In the genomic region with DNA sequence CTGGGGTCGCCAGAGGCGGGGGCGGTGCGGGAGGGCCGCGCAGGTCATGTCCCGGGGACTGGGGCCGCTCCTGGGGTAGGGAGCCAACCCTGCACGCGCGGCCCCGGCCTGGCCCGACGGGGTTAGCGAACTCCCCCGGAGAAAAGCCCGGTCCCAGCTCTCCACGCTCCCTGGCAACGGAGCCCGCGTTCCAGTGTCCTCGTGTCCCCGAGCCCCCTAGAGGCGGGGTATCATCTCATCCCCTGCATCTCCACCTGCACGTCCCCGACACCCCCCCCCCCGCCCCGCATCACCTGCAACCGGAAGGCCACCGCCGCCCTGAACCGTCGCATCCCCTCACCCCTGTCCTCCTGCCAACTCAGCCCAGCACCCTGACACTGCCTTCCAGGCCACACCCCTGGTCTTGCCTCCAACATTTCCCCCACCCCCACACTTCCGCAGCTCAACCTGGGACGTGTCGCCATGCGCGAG, we compare ENCODE assay signal across 11 cellular contexts. TPM values are rescaled to one million over a fixed set of nuclear protein-coding genes. Genes with fewer than 3 reads are reported as not detected.
DNase-seq lines count a peak whose midpoint lies in the region; ATAC-seq, FAIRE-seq and TF ChIP-seq lines count a peak whose summit lies in the region.
"Had no signal": no experiment of that assay in that cellular context is flagged by ENCODE, and none has a peak within 500 bp of the region (broad histone marks: within the 10 kb centered on the region; RNA-seq: fewer than 3 reads in every experiment).

No MANE protein-coding gene starts in this region.

- H2BK15ac ChIP-seq in H9 (ENCODE audit: low read depth, low read length) (no peak overlapping the region), H1 (ENCODE audit: low read length) (no peak overlapping the region)

- no peak for TF ChIP-seq EP300 in H1 (IDR thresholded peaks at IDR 0.05; ENCODE audit: borderline replicate concordance in 1 of 2, low read depth in 2 of 2, low read length in 2 of 2)

- no peak overlapping the region for H3K27ac ChIP-seq in H9 (ENCODE audit: insufficient read length, low read depth, low read length)
- H3K27ac ChIP-seq in H1 (ENCODE audit: low read depth, low read length): no peak overlapping the region
- H3K27ac ChIP-seq in coronary artery: no peak overlapping the region
- no peak overlapping the region for H3K27ac ChIP-seq in SJCRH30

- H3K14ac ChIP-seq in H9 (ENCODE audit: insufficient read depth, low read length) (no peak overlapping the region), H1 (ENCODE audit: insufficient read length) (no peak overlapping the region)

- H2BK20ac ChIP-seq in H9 (ENCODE audit: low read depth, low read length, poor library complexity, severe bottlenecking): no peak overlapping the region
- no peak overlapping the region for H2BK20ac ChIP-seq in H1 (ENCODE audit: low read length)

- H3K9me3 Mint-ChIP-seq in H9 (no peaks in the 10 kb centered on the region; a peak in 1 of 5 replicates), Caco-2 (ENCODE audit: unreplicated experiment) (no peaks in the 10 kb centered on the region)
- H3K9me3 Mint-ChIP-seq in activated CD8-positive, alpha-beta T cell treated with anti-CD3 and anti-CD28 coated beads for 36 hours: no peaks in the 10 kb centered on the region

- intact Hi-C loops in activated CD8-positive, alpha-beta T cell treated with anti-CD3 and anti-CD28 coated beads for 36 hours (cut with micrococcal nuclease): no loop called here
- intact Hi-C loops in Caco-2 (cut with micrococcal nuclease; ENCODE audit: unreplicated experiment): no loop called here

- FAIRE-seq in H1 (lab: Jason Lieb, UNC): no peak

- H3K4me1 Mint-ChIP-seq in H9: peaks cover 9 to 12% of the 10 kb centered on the region in 2 experiments
- H3K4me1 Mint-ChIP-seq in activated CD8-positive, alpha-beta T cell treated with anti-CD3 and anti-CD28 coated beads for 36 hours (ENCODE audit: low read depth): peaks cover 19% of the 10 kb centered on the region
- H3K4me1 Mint-ChIP-seq in Caco-2 (ENCODE audit: low read depth, unreplicated experiment): no peaks in the 10 kb centered on the region

- no peak overlapping the region for H3K18ac ChIP-seq in H9 (ENCODE audit: insufficient read length, low read depth, low read length)
- H3K18ac ChIP-seq in H1 (ENCODE audit: extremely low read depth, low read length): no peak overlapping the region; the same call in 1 of the 2 replicates

- H3K56ac ChIP-seq in H9 (ENCODE audit: insufficient read length, low read depth, low read length): no peak overlapping the region
- no peak overlapping the region for H3K56ac ChIP-seq in H1 (replicated peaks; ENCODE audit: insufficient read length, low read depth, low read length)

- WGBS in H9 (ENCODE audit: extremely low coverage, insufficient read length, low lambda C conversion rate): no CpG with 5 or more reads among the region's 38 CpGs
- WGBS in H1 (ENCODE audit: extremely low coverage in 1 of 2, insufficient coverage in 1 of 2, insufficient read length in 1 of 2, insufficient replicate concordance in 2 of 2, low coverage in 1 of 2, low lambda C conversion rate in 2 of 2, missing lambda C conversion rate in 1 of 2), 2 experiments: 25% methylated on average over 5 of the region's 38 CpGs; no CpG with 5 or more reads in 1 of the 2 experiments

- H2BK120ac ChIP-seq in H9 (ENCODE audit: low read depth, low read length, poor library complexity, severe bottlenecking) (no peak overlapping the region), H1 (replicated peaks; ENCODE audit: low read depth, low read length) (no peak overlapping the region)

- TF ChIP-seq POLR2A in H1 (IDR thresholded peaks at IDR 0.05; ENCODE audit: control extremely low read depth in 1 of 2, low read depth in 2 of 2, low read length in 2 of 2): no peak

- H3K4me2 ChIP-seq in H9 (ENCODE audit: insufficient read depth, insufficient read length, low read length) (peak overlapping the region; percentile 63), H1 (ENCODE audit: insufficient read depth in 1 of 2, low read depth in 2 of 2, low read length in 2 of 2) (peak overlapping the region; percentile 12 to 59; a peak in 3 of 4 replicates)

- H2AK5ac ChIP-seq in H9 (ENCODE audit: insufficient read length, low read length) (no peak overlapping the region), H1 (ENCODE audit: low read depth, low read length) (no peak overlapping the region)

- H3K36me3 ChIP-seq in H1 (ENCODE audit: control insufficient read depth in 2 of 4, insufficient read depth in 4 of 4, low read length in 3 of 4): no peaks in the 10 kb centered on the region
- H3K36me3 ChIP-seq in Caco-2 (ENCODE audit: control insufficient read depth, insufficient read depth, low read length): peaks cover 2% of the 10 kb centered on the region; the same call in 1 of the 2 replicates
- H3K36me3 ChIP-seq in SJCRH30: peaks cover 5% of the 10 kb centered on the region; the same call in 1 of the 2 replicates

- no peak overlapping the region for H3T11ph ChIP-seq in H9 (ENCODE audit: low read length)

- no TSS peak for BruUV-seq in Caco-2 (replicated peaks; lab: Mats Ljungman, UMichigan)

- TF ChIP-seq RAD21 in H1 (IDR thresholded peaks at IDR 0.05 in 1 of 2, conservative IDR thresholded peaks at IDR 0.05 in 1 of 2; ENCODE audit: low read depth in 2 of 2, low read length in 2 of 2): no peak

- H4K20me1 ChIP-seq in H9 (ENCODE audit: control insufficient read depth, insufficient read depth, insufficient read length): no peaks in the 10 kb centered on the region
- H4K20me1 ChIP-seq in H1 (replicated peaks in 1 of 2; ENCODE audit: control insufficient read depth in 1 of 2, insufficient read depth in 2 of 2, low read length in 2 of 2): no peaks in the 10 kb centered on the region

- peak; percentile 40; the same call in 2 of the 3 replicates for TF ChIP-seq CTCF in H9 (conservative IDR thresholded peaks at IDR 0.05)
- no peak for TF ChIP-seq CTCF in activated CD8-positive, alpha-beta T cell treated with anti-CD3 and anti-CD28 coated beads for 36 hours (IDR thresholded peaks at IDR 0.05)
- TF ChIP-seq CTCF in H1 (IDR thresholded peaks at IDR 0.05; ENCODE audit: control extremely low read depth in 1 of 3, insufficient read depth in 1 of 3, low read depth in 1 of 3, low read length in 3 of 3): peak in 2 of 3 experiments; percentile 12; a peak in 2 of 4 replicates
- TF ChIP-seq CTCF in coronary artery (IDR thresholded peaks at IDR 0.05): no peak
- TF ChIP-seq CTCF in Caco-2 (IDR thresholded peaks at IDR 0.05; ENCODE audit: insufficient read depth in 1 of 2, low read depth in 1 of 2, low read length in 1 of 2, severe bottlenecking in 1 of 2, unreplicated experiment in 1 of 2): no peak

- no peaks in the 10 kb centered on the region for H3K27me3 Mint-ChIP-seq in H9 (ENCODE audit: low read depth)
- H3K27me3 Mint-ChIP-seq in activated CD8-positive, alpha-beta T cell treated with anti-CD3 and anti-CD28 coated beads for 36 hours: no peaks in the 10 kb centered on the region
- no peaks in the 10 kb centered on the region for H3K27me3 Mint-ChIP-seq in Caco-2 (ENCODE audit: insufficient read depth, unreplicated experiment)

- H3K4me1 ChIP-seq in H9 (ENCODE audit: insufficient read depth, low read length): no peaks in the 10 kb centered on the region
- peaks cover 0 to 6% (median 0%) of the 10 kb centered on the region in 4 experiments; a peak in 1 of 7 replicates for H3K4me1 ChIP-seq in H1 (replicated peaks in 1 of 4; ENCODE audit: control insufficient read depth in 3 of 4, insufficient read depth in 4 of 4, low read length in 3 of 4)
- no peaks in the 10 kb centered on the region for H3K4me1 ChIP-seq in Caco-2
- H3K4me1 ChIP-seq in SJCRH30: no peaks in the 10 kb centered on the region

- DNase-seq in H9 (peak; percentile 63), H1 (ENCODE audit: low read depth in 1 of 2, low spot score in 2 of 2) (peak in 1 of 2 experiments; percentile 56), coronary artery (ENCODE audit: low spot score) (no peak), Caco-2 (no peak), globus pallidus (ENCODE audit: low spot score) (no peak), SJCRH30 (no peak)
- peak; percentile 89 for DNase-seq in activated CD8-positive, alpha-beta T cell treated with anti-CD3 and anti-CD28 coated beads for 36 hours
- peak; percentile 19 for DNase-seq in stimulated activated CD8-positive, alpha-beta memory T cell treated with anti-CD3 and anti-CD28 coated beads, Interleukin-12 subunit alpha, Interleukin-12 subunit beta, amount 100 ng/mL, for 24 hours (ENCODE audit: extremely low read depth)
- DNase-seq: EL had no signal

- no peak overlapping the region for H2BK12ac ChIP-seq in H9 (ENCODE audit: insufficient read length, low read depth, low read length)
- no peak overlapping the region for H2BK12ac ChIP-seq in H1 (ENCODE audit: low read depth, low read length)

- H3K4ac ChIP-seq in H9 (ENCODE audit: low read depth, low read length): no peak overlapping the region
- H3K4ac ChIP-seq in H1 (replicated peaks; ENCODE audit: insufficient read length, low read depth, low read length): no peak overlapping the region

- no peaks in the 10 kb centered on the region for H3K79me1 ChIP-seq in H9 (ENCODE audit: insufficient read depth, low read depth, low read length, poor library complexity, severe bottlenecking)
- H3K79me1 ChIP-seq in H1 (ENCODE audit: low read depth, low read length): no peaks in the 10 kb centered on the region

- POLR2A ChIA-PET in activated CD8-positive, alpha-beta T cell treated with anti-CD3 and anti-CD28 coated beads for 36 hours (lab: Charles Lee): no interaction called here
- POLR2A ChIA-PET in H1 (lab: Charles Lee; ENCODE audit: partially characterized antibody) (interaction anchor here (0.6 kb wide), 1 partner anchor 33 kb away, joined by 3 read pairs; no protein-coding TSS in a partner anchor), Caco-2 (lab: Charles Lee) (no interaction called here)

- H3K9ac ChIP-seq in H9 (ENCODE audit: extremely low read depth, insufficient read length, low read length) (no peak overlapping the region), H1 (replicated peaks in 1 of 4; ENCODE audit: extremely low read depth in 1 of 4, low read depth in 3 of 4, low read length in 3 of 4) (no peak overlapping the region)

- no peak overlapping the region for H2BK5ac ChIP-seq in H9 (ENCODE audit: insufficient read length, low read length)
- H2BK5ac ChIP-seq in H1 (ENCODE audit: low read depth, low read length): no peak overlapping the region

- CTCF ChIA-PET in activated CD8-positive, alpha-beta T cell treated with anti-CD3 and anti-CD28 coated beads for 36 hours (lab: Charles Lee): interaction anchor here (0.7 to 3.3 kb wide), 5 partner anchors 8 to 296 kb away, joined by 3 to 14 read pairs (median 4); no protein-coding TSS in a partner anchor
- CTCF ChIA-PET in H1 (lab: Charles Lee; ENCODE audit: partially characterized antibody) (interaction anchor here (0.9 to 2.4 kb wide), 4 partner anchors 10 to 46 kb away, joined by 3 to 8 read pairs (median 6); no protein-coding TSS in a partner anchor), Caco-2 (lab: Charles Lee) (interaction anchor here (0.6 to 1.6 kb wide), 2 partner anchors 49 to 263 kb away, joined by 4 to 8 read pairs; no protein-coding TSS in a partner anchor)

- H3K23me2 ChIP-seq in H9 (ENCODE audit: insufficient read length, low read depth, low read length, poor library complexity, severe bottlenecking): no peaks in the 10 kb centered on the region
- H3K23me2 ChIP-seq in H1 (ENCODE audit: low read depth, low read length): no peaks in the 10 kb centered on the region

- peaks cover 0 to 15% (median 12%) of the 10 kb centered on the region in 3 experiments; a peak in 5 of 7 replicates for H3K36me3 Mint-ChIP-seq in H9 (ENCODE audit: insufficient read depth in 1 of 3, low read depth in 3 of 3)
- H3K36me3 Mint-ChIP-seq in activated CD8-positive, alpha-beta T cell treated with anti-CD3 and anti-CD28 coated beads for 36 hours (ENCODE audit: low read depth): peaks cover 4% of the 10 kb centered on the region
- H3K36me3 Mint-ChIP-seq in Caco-2 (ENCODE audit: insufficient read depth, unreplicated experiment): peaks cover 27% of the 10 kb centered on the region

- H4K8ac ChIP-seq in H9 (replicated peaks; ENCODE audit: insufficient read length, low read depth, low read length) (no peak overlapping the region), H1 (ENCODE audit: extremely low read depth, insufficient read depth, low read length) (0 out of 2 replicates have a peak overlapping the region, but pooled peaks have one; percentile 21)

- H3K9me3 ChIP-seq in H9 (ENCODE audit: control insufficient read depth, low read depth, low read length): no peaks in the 10 kb centered on the region
- no peaks in the 10 kb centered on the region for H3K9me3 ChIP-seq in H1 (ENCODE audit: insufficient read depth in 2 of 2, low read depth in 1 of 2, low read length in 1 of 2)
- no peaks in the 10 kb centered on the region for H3K9me3 ChIP-seq in Caco-2
- H3K9me3 ChIP-seq in SJCRH30 (replicated peaks): no peaks in the 10 kb centered on the region

- H3K23ac ChIP-seq in H9 (ENCODE audit: insufficient read length, low read depth, low read length): no peak overlapping the region
- no peak overlapping the region for H3K23ac ChIP-seq in H1 (ENCODE audit: insufficient read length)

- H4K5ac ChIP-seq in H9 (ENCODE audit: insufficient read length, low read depth, low read length) (no peak overlapping the region), H1 (ENCODE audit: insufficient read length, low read depth, low read length) (no peak overlapping the region)

- H4K91ac ChIP-seq in H9 (ENCODE audit: insufficient read length, low read depth, low read length) (no peak overlapping the region), H1 (replicated peaks; ENCODE audit: insufficient read length, low read length) (no peak overlapping the region)

- no peak overlapping the region for H3K27ac Mint-ChIP-seq in H9
- peak overlapping the region; percentile 82 for H3K27ac Mint-ChIP-seq in activated CD8-positive, alpha-beta T cell treated with anti-CD3 and anti-CD28 coated beads for 36 hours
- H3K27ac Mint-ChIP-seq in Caco-2 (ENCODE audit: unreplicated experiment): no peak overlapping the region

- H3K79me2 ChIP-seq in H9 (ENCODE audit: insufficient read depth, low read length) (no peaks in the 10 kb centered on the region), H1 (ENCODE audit: control insufficient read depth in 1 of 2, insufficient read depth in 2 of 2, low read length in 2 of 2) (no peaks in the 10 kb centered on the region)

- H3K27me3 ChIP-seq in H9 (ENCODE audit: insufficient read depth, low read length) (no peaks in the 10 kb centered on the region), H1 (replicated peaks in 1 of 4; ENCODE audit: control insufficient read depth in 3 of 4, extremely low read depth in 1 of 4, insufficient read depth in 3 of 4, low read length in 3 of 4) (no peaks in the 10 kb centered on the region), Caco-2 (replicated peaks; ENCODE audit: control insufficient read depth, insufficient read depth, low read length) (no peaks in the 10 kb centered on the region), SJCRH30 (no peaks in the 10 kb centered on the region)

- H3K4me3 Mint-ChIP-seq in H9 (peak overlapping the region in 1 of 2 experiments; percentile 42; a peak in 2 of 5 replicates), Caco-2 (ENCODE audit: unreplicated experiment) (no peak overlapping the region)
- H3K4me3 Mint-ChIP-seq in activated CD8-positive, alpha-beta T cell treated with anti-CD3 and anti-CD28 coated beads for 36 hours: peak overlapping the region; percentile 63

- no peak overlapping the region for H2AFZ ChIP-seq in H9 (ENCODE audit: low read length)
- no peak overlapping the region for H2AFZ ChIP-seq in H1 (ENCODE audit: low read length)

- peak; percentile 96 for ATAC-seq in activated CD8-positive, alpha-beta T cell treated with anti-CD3 and anti-CD28 coated beads for 36 hours

- H3K4me3 ChIP-seq in H1 (ENCODE audit: extremely low read depth in 1 of 4, insufficient read depth in 2 of 4, low read depth in 3 of 4, low read length in 4 of 4) (peak overlapping the region in 2 of 4 experiments; percentile 2 to 48; a peak in 4 of 8 replicates), coronary artery (no peak overlapping the region), Caco-2 (ENCODE audit: low read depth, low read length) (no peak overlapping the region), SJCRH30 (no peak overlapping the region)

RNA-seq across cellular contexts. Expression of a gene that starts 2.7 kb away (rescaled TPM):
- total RNA-seq in H9 (2021): not detected in 2 replicates
- total RNA-seq in activated CD8-positive, alpha-beta T cell treated with anti-CD3 and anti-CD28 coated beads for 36 hours: not detected
- total RNA-seq in H1 (2021; fragmentation: NEBNext Ultra II Directional; extraction: Animal tissue kit (Norgen Biotek cat#: 25700)): not detected in 2 replicates
- polyA plus RNA-seq in H1 (2011; rRNA removed): not detected in 2 replicates
- not detected for polyA plus RNA-seq in H1 (2011; cell fraction: cytosol; rRNA removed)
- polyA plus RNA-seq in H1 (2011; cell fraction: nucleus; rRNA removed): not detected
- 0.24 to 0.47 TPM (median 0.37 TPM) in 3 of 4 replicates, not detected in the other for polyA plus RNA-seq in H1 (2012, experiment 1 of 2)
- polyA plus RNA-seq in H1 (2012, experiment 2 of 2): not detected
- polyA plus RNA-seq in H1 (2013, experiment 1 of 2): 0.02 TPM
- polyA plus RNA-seq in H1 (2013, experiment 2 of 2): not detected
- not detected in 2 replicates for polyA minus RNA-seq in H1 (2011; rRNA and poly(A)+ RNA removed)
- not detected for polyA minus RNA-seq in H1 (2011; cell fraction: cytosol; rRNA and poly(A)+ RNA removed)
- not detected for polyA minus RNA-seq in H1 (2011; cell fraction: nucleus; rRNA and poly(A)+ RNA removed)
- 0.20 and 0.37 TPM in 2 replicates for total RNA-seq in Caco-2 (2022)
- not detected in 2 replicates for total RNA-seq in SJCRH30 (2014; rRNA removed; shearing (Covaris generic))
- total RNA-seq: dermis microvascular lymphatic vessel endothelial cell, RPMI7951 had no signal

RNA-seq across cellular contexts. Expression of a gene that starts 53.6 kb away (rescaled TPM):
- total RNA-seq in H9 (2021): 11.7 and 12.2 TPM in 2 replicates
- 1 to 10 TPM; 8.7 to 9.6 TPM for total RNA-seq in activated CD8-positive, alpha-beta T cell treated with anti-CD3 and anti-CD28 coated beads for 36 hours
- 8.2 and 8.8 TPM in 2 replicates for total RNA-seq in H1 (2021; fragmentation: NEBNext Ultra II Directional; extraction: Animal tissue kit (Norgen Biotek cat#: 25700))
- polyA plus RNA-seq in H1 (2011; rRNA removed): 3.5 and 4.3 TPM in 2 replicates
- polyA plus RNA-seq in H1 (2011; cell fraction: cytosol; rRNA removed): 8.1 TPM
- polyA plus RNA-seq in H1 (2011; cell fraction: nucleus; rRNA removed): 12.4 TPM
- polyA plus RNA-seq in H1 (2012, experiment 1 of 2): 8.0 to 15.0 TPM (median 9.1 TPM) in 4 replicates
- 1.3 TPM for polyA plus RNA-seq in H1 (2012, experiment 2 of 2)
- 7.1 TPM for polyA plus RNA-seq in H1 (2013, experiment 1 of 2)
- 6.1 TPM for polyA plus RNA-seq in H1 (2013, experiment 2 of 2)
- polyA minus RNA-seq in H1 (2011; rRNA and poly(A)+ RNA removed): 8.8 and 12.0 TPM in 2 replicates
- polyA minus RNA-seq in H1 (2011; cell fraction: cytosol; rRNA and poly(A)+ RNA removed): 2.4 TPM
- 9.9 TPM for polyA minus RNA-seq in H1 (2011; cell fraction: nucleus; rRNA and poly(A)+ RNA removed)
- total RNA-seq in Caco-2 (2022): 16.1 and 17.1 TPM in 2 replicates
- total RNA-seq in SJCRH30 (2014; rRNA removed; shearing (Covaris generic)): 12.6 and 12.7 TPM in 2 replicates

RNA-seq across cellular contexts. Expression of a gene that starts 59.5 kb away (rescaled TPM):
- 29.2 and 34.4 TPM in 2 replicates for total RNA-seq in H9 (2021)
- total RNA-seq in activated CD8-positive, alpha-beta T cell treated with anti-CD3 and anti-CD28 coated beads for 36 hours: under 1 TPM; 0.27 to 0.31 TPM
- total RNA-seq in H1 (2021; fragmentation: NEBNext Ultra II Directional; extraction: Animal tissue kit (Norgen Biotek cat#: 25700)): 33.7 and 33.9 TPM in 2 replicates
- polyA plus RNA-seq in H1 (2011; rRNA removed): 30.3 and 40.2 TPM in 2 replicates
- 25.6 TPM for polyA plus RNA-seq in H1 (2011; cell fraction: cytosol; rRNA removed)
- 125 TPM for polyA plus RNA-seq in H1 (2011; cell fraction: nucleus; rRNA removed)
- 20.2 to 35.8 TPM (median 29.2 TPM) in 4 replicates for polyA plus RNA-seq in H1 (2012, experiment 1 of 2)
- 19.0 TPM for polyA plus RNA-seq in H1 (2012, experiment 2 of 2)
- polyA plus RNA-seq in H1 (2013, experiment 1 of 2): 33.7 TPM
- polyA plus RNA-seq in H1 (2013, experiment 2 of 2): 38.3 TPM
- 9.8 and 12.1 TPM in 2 replicates for polyA minus RNA-seq in H1 (2011; rRNA and poly(A)+ RNA removed)
- 23.4 TPM for polyA minus RNA-seq in H1 (2011; cell fraction: cytosol; rRNA and poly(A)+ RNA removed)
- 23.0 TPM for polyA minus RNA-seq in H1 (2011; cell fraction: nucleus; rRNA and poly(A)+ RNA removed)
- total RNA-seq in Caco-2 (2022): 21.3 and 22.8 TPM in 2 replicates
- total RNA-seq in SJCRH30 (2014; rRNA removed; shearing (Covaris generic)): 32.0 and 33.4 TPM in 2 replicates

Comparison
In these comparisons a context has a peak if more than half of its experiments do, and no peak if none do; other contexts are left out.
1. DNase-seq: peak in H9 (single experiment), activated CD8-positive, alpha-beta T cell treated with anti-CD3 and anti-CD28 coated beads for 36 hours (single experiment) and stimulated activated CD8-positive, alpha-beta memory T cell treated with anti-CD3 and anti-CD28 coated beads, Interleukin-12 subunit alpha, Interleukin-12 subunit beta, amount 100 ng/mL, for 24 hours (single experiment); none in coronary artery (single experiment), Caco-2 (0 of 2), globus pallidus (single experiment) and SJCRH30 (0 of 2).
2. CTCF ChIP-seq: peak in H9 (single experiment) and H1 (2 of 3); none in activated CD8-positive, alpha-beta T cell treated with anti-CD3 and anti-CD28 coated beads for 36 hours (single experiment), coronary artery (single experiment) and Caco-2 (0 of 2).
3. RNA of a gene that starts 59.5 kb away (total RNA-seq): 33.7 to 33.9 TPM in H1, 32.0 to 33.4 TPM in SJCRH30, 29.2 to 34.4 TPM in H9 and 21.3 to 22.8 TPM in Caco-2; 0.27 to 0.31 TPM in activated CD8-positive, alpha-beta T cell treated with anti-CD3 and anti-CD28 coated beads for 36 hours; every median in the first group is over 10 times any median in the second.